In genomic region chr2:55719852-55720251, GRCh38 we compare ENCODE assay signal across 24 cellular contexts. TPM values are rescaled to one million over a fixed set of nuclear protein-coding genes. Genes with fewer than 3 reads are reported as not detected.
DNase-seq lines count a peak whose midpoint lies in the region; ATAC-seq and TF ChIP-seq lines count a peak whose summit lies in the region.
"Had no signal": no experiment of that assay in that cellular context is flagged by ENCODE, and none has a peak within 500 bp of the region (broad histone marks: within the 10 kb centered on the region; RNA-seq: fewer than 3 reads in every experiment).

No MANE protein-coding gene starts in this region.

- H3K9ac ChIP-seq in SK-N-SH (no peak overlapping the region), GM23248 (no peak overlapping the region)
- H3K9ac ChIP-seq: BLaER1 had no signal

- H2AFZ ChIP-seq in SK-N-SH (ENCODE audit: low read depth): peak overlapping the region; percentile 90
- 0 out of 2 replicates have a peak overlapping the region, but pooled peaks have one; percentile 26 for H2AFZ ChIP-seq in GM23248

- TF ChIP-seq RAD21 in SK-N-SH (IDR thresholded peaks at IDR 0.05; ENCODE audit: low read length): no peak

- WGBS in SK-N-SH (ENCODE audit: low lambda C conversion rate): 73% methylated on average over 1 of the region's 1 CpG
- 82 to 95% methylated on average over 1 of the region's 1 CpG for WGBS in GM23248 (ENCODE audit: low coverage in 1 of 2, low lambda C conversion rate in 2 of 2, missing lambda C conversion rate in 2 of 2), 2 experiments

- DNase-seq in SK-N-SH: no peak
- DNase-seq in GM23248: no peak
- no peak for DNase-seq in WTC11 (ENCODE audit: low spot score)
- DNase-seq in NCI-H1417 treated with DMSO at 0.1 percent for 48 hours (lab: John Stamatoyannopoulos, UW): no peak
- DNase-seq in AG08396 (ENCODE audit: low spot score): no peak
- DNase-seq: C1 segment of cervical spinal cord; CD4-positive, alpha-beta memory T cell; CD4-positive, CD25-positive, alpha-beta regulatory T cell; CD8-positive, alpha-beta memory T cell; COR-L47; DMS 273 treated with DMSO at 0.1 percent for 48 hours; DMS153; DMS53; DMS79; DND-41; EL; GDM1 had no signal

- H3F3A ChIP-seq in SK-N-SH (replicated peaks; ENCODE audit: insufficient read depth) (no peaks in the 10 kb centered on the region), GM23248 (ENCODE audit: insufficient read depth) (no peaks in the 10 kb centered on the region)

- no peak overlapping the region for H3K27ac ChIP-seq in SK-N-SH (ENCODE audit: low read depth in 2 of 2, low read length in 1 of 2)
- no peak overlapping the region for H3K27ac ChIP-seq in GM23248
- H3K27ac ChIP-seq: 22Rv1, A549, BLaER1 had no signal

- no peaks in the 10 kb centered on the region for H3K9me3 Mint-ChIP-seq in WTC11
- H3K9me3 Mint-ChIP-seq: CD14-positive monocyte; CD4-positive, alpha-beta memory T cell; CD4-positive, CD25-positive, alpha-beta regulatory T cell; CD8-positive, alpha-beta memory T cell had no signal

- ATAC-seq in SK-N-SH treated with all-trans-retinoic acid at 6 μM for 48 hours: no peak
- ATAC-seq in WTC11: no peak
- ATAC-seq: A549, GM12878 had no signal

- no peak overlapping the region for H3K4me3 ChIP-seq in SK-N-SH (ENCODE audit: low read depth in 2 of 2, low read length in 1 of 2)
- no peak overlapping the region for H3K4me3 ChIP-seq in GM23248
- H3K4me3 ChIP-seq: A549, BLaER1, GM12878 had no signal

- no peaks in the 10 kb centered on the region for H3K27me3 Mint-ChIP-seq in WTC11 (ENCODE audit: low read depth)

- H3K4me2 ChIP-seq in SK-N-SH (peak overlapping the region; percentile 56; the same call in 1 of the 2 replicates), GM23248 (ENCODE audit: unreplicated experiment) (no peak overlapping the region)
- H3K4me2 ChIP-seq: A549, BLaER1 had no signal

- H3K36me3 ChIP-seq in SK-N-SH (replicated peaks in 1 of 2; ENCODE audit: control insufficient read depth in 1 of 2, insufficient read depth in 2 of 2, low read length in 1 of 2) (no peaks in the 10 kb centered on the region), GM23248 (ENCODE audit: low read depth) (no peaks in the 10 kb centered on the region)
- H3K36me3 ChIP-seq: BE2C, BLaER1 had no signal

- no peak for TF ChIP-seq EP300 in SK-N-SH (IDR thresholded peaks at IDR 0.05; ENCODE audit: borderline replicate concordance in 1 of 2, low read depth in 1 of 2, low read length in 1 of 2)

- no peaks in the 10 kb centered on the region for H3K9me3 ChIP-seq in SK-N-SH
- no peaks in the 10 kb centered on the region for H3K9me3 ChIP-seq in GM23248 (ENCODE audit: low read depth)
- H3K9me3 ChIP-seq: A549, BE2C, BLaER1 had no signal

- CTCF ChIA-PET in SK-N-SH (lab: Yijun Ruan, JAX) (interaction anchor here (2.3 to 5.0 kb wide), 4 partner anchors 13 to 290 kb away, joined by 6 to 32 read pairs (median 26); no protein-coding TSS in a partner anchor), WTC11 (lab: Charles Lee) (interaction anchor here (1.1 to 2.9 kb wide), 4 partner anchors 52 to 295 kb away, joined by 3 to 16 read pairs (median 4); no protein-coding TSS in a partner anchor)

- TF ChIP-seq CTCF in SK-N-SH (IDR thresholded peaks at IDR 0.05) (no peak), WTC11 (IDR thresholded peaks at IDR 0.05) (no peak)

- POLR2A ChIA-PET in SK-N-SH (lab: Yijun Ruan, JAX) (no interaction called here), WTC11 (lab: Charles Lee) (no interaction called here)

- peaks cover 22% of the 10 kb centered on the region for H3K4me1 Mint-ChIP-seq in WTC11
- H3K4me1 Mint-ChIP-seq: CD14-positive monocyte; CD4-positive, alpha-beta memory T cell; CD4-positive, CD25-positive, alpha-beta regulatory T cell; CD8-positive, alpha-beta memory T cell had no signal

- H3K9me2 ChIP-seq in SK-N-SH: no peaks in the 10 kb centered on the region
- H3K9me2 ChIP-seq in GM23248 (ENCODE audit: insufficient read depth): no peaks in the 10 kb centered on the region

- no peaks in the 10 kb centered on the region for H3K36me3 Mint-ChIP-seq in WTC11
- H3K36me3 Mint-ChIP-seq: CD14-positive monocyte; CD4-positive, alpha-beta memory T cell; CD4-positive, CD25-positive, alpha-beta regulatory T cell; CD8-positive, alpha-beta memory T cell had no signal

- H3K27me3 ChIP-seq in SK-N-SH (ENCODE audit: insufficient read depth): no peaks in the 10 kb centered on the region
- H3K27me3 ChIP-seq in GM23248 (replicated peaks; ENCODE audit: insufficient read depth): no peaks in the 10 kb centered on the region
- H3K27me3 ChIP-seq: BE2C, BLaER1 had no signal

- no peak overlapping the region for H3K4me3 Mint-ChIP-seq in WTC11
- H3K4me3 Mint-ChIP-seq: CD14-positive monocyte; CD4-positive, alpha-beta memory T cell; CD4-positive, CD25-positive, alpha-beta regulatory T cell; CD8-positive, alpha-beta memory T cell had no signal

- no peaks in the 10 kb centered on the region for H3K79me2 ChIP-seq in SK-N-SH (ENCODE audit: insufficient read depth)
- H3K79me2 ChIP-seq in GM23248 (ENCODE audit: insufficient read depth): no peaks in the 10 kb centered on the region

- H3K4me1 ChIP-seq in SK-N-SH (ENCODE audit: control insufficient read depth in 1 of 2, insufficient read depth in 2 of 2, low read depth in 1 of 2, low read length in 1 of 2) (peaks cover 3% of the 10 kb centered on the region in 2 experiments; a peak in 2 of 4 replicates), GM23248 (ENCODE audit: insufficient read depth) (peaks cover 9% of the 10 kb centered on the region)
- H3K4me1 ChIP-seq: BE2C had no signal

- no peak overlapping the region for H3K27ac Mint-ChIP-seq in WTC11
- H3K27ac Mint-ChIP-seq: CD14-positive monocyte; CD4-positive, alpha-beta memory T cell; CD4-positive, CD25-positive, alpha-beta regulatory T cell; CD8-positive, alpha-beta memory T cell had no signal

- H4K20me1 ChIP-seq in SK-N-SH (ENCODE audit: insufficient read depth): no peaks in the 10 kb centered on the region
- no peaks in the 10 kb centered on the region for H4K20me1 ChIP-seq in GM23248 (ENCODE audit: insufficient read depth)
- H4K20me1 ChIP-seq: BLaER1 had no signal

- in situ Hi-C loops in GM23248 (cut with MboI): loop anchor here (10.0 kb wide), 2 partner anchors 295 to 405 kb away; no protein-coding TSS in a partner anchor

TF ChIP-seq in SK-N-SH, 30 proteins besides CTCF, POLR2A, EP300 and RAD21:
- TF ChIP-seq FOXJ3 (CRISPR knock-in tag; IDR thresholded peaks at IDR 0.05): no peak
- no peak for TF ChIP-seq GABPA (IDR thresholded peaks at IDR 0.05; ENCODE audit: low read depth)
- TF ChIP-seq FOXM1 (IDR thresholded peaks at IDR 0.05; ENCODE audit: low read depth): no peak

TF ChIP-seq in SK-N-SH treated with all-trans-retinoic acid at 6 μM for 48 hours, 23 proteins besides CTCF, POLR2A, EP300 and RAD21 (continues in another document):
- no peak for TF ChIP-seq ESRRG (CRISPR knock-in tag; IDR thresholded peaks at IDR 0.05)
- no peak for TF ChIP-seq CSRNP3 (CRISPR knock-in tag; IDR thresholded peaks at IDR 0.05)

TF ChIP-seq in WTC11, 78 proteins besides CTCF, POLR2A, EP300 and RAD21:
- TF ChIP-seq NR3C1 (CRISPR knock-in tag; conservative IDR thresholded peaks at IDR 0.05; ENCODE audit: low read depth): no peak
- TF ChIP-seq RELA (CRISPR knock-in tag; IDR thresholded peaks at IDR 0.05; ENCODE audit: borderline replicate concordance): no peak
- peak; percentile 98 for TF ChIP-seq HMGA2 (CRISPR knock-in tag; IDR thresholded peaks at IDR 0.05)

RNA-seq across cellular contexts. Expression of gene PNPT1, which starts 26.2 kb away (rescaled TPM):
- 11.7 and 14.3 TPM in 2 replicates for polyA plus RNA-seq in SK-N-SH (2012; rRNA removed)
- 13.4 and 14.7 TPM in 2 replicates for polyA plus RNA-seq in SK-N-SH (2012; cell fraction: cytosol; rRNA removed)
- polyA plus RNA-seq in SK-N-SH (2012; cell fraction: nucleus; rRNA removed): 8.9 and 15.5 TPM in 2 replicates
- total RNA-seq in GM23248 (2014; rRNA removed; shearing (Covaris generic)): 17.3 and 33.9 TPM in 2 replicates
- polyA plus RNA-seq in GM23248 (2016; fragmentation: Nextera tagmentation; extraction: Ambion mirVana): 20.6 and 21.9 TPM in 2 replicates
- total RNA-seq in WTC11 (2021): 36.7 to 44.9 TPM (median 37.0 TPM) in 3 replicates
